8 cellular contexts compared by ENCODE assay signal in the genomic region with DNA sequence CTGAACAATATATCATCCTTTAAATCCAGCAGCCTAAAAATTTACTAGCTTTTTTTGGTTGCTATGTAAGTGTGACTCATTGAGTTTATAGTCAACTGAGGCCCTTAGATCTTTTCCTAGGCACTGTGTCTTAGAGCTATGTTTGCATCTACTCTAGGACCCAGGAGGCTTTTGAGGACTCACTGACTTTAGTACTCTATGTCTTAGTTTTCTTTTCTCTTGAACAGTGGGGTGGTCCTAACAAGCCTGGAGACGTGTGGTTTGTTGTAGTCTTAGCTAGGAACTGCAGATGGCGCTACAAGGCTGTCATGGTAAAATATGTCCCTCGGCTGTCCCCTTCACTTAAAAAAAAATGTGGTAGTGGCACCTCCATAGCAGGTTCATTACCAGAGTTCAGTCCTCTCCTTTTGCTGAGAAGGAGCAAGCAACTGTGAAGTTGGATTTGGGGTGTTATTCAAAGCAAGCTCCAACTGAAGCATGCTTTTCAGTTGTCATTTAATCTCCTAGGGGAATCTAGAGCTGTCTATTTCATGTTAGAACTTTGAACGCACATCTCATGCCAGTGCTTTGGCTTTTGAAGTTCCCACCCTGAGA. TPM values are rescaled to one million over a fixed set of nuclear protein-coding genes. Genes with fewer than 3 reads are reported as not detected.
A peak's percentile ranks its signal among the peaks of the same experiment; 100 is the strongest.
DNase-seq lines count a peak whose midpoint lies in the region; ATAC-seq, FAIRE-seq and TF ChIP-seq lines count a peak whose summit lies in the region.

No MANE protein-coding gene starts in this region.

- H3K4me3 ChIP-seq in BE2C (ENCODE audit: low read depth, low read length) (no peak overlapping the region), astrocyte of the spinal cord (ENCODE audit: low read depth, low read length) (no peak overlapping the region)

- no peaks in the 10 kb centered on the region for H3K4me1 ChIP-seq in BE2C

- DNase-seq in BE2C, result peak; percentile 66
- no peak for DNase-seq in GM19239 (ENCODE audit: insufficient read length, low spot score)
- peak; percentile 17 for DNase-seq in NCI-H1105 (lab: John Stamatoyannopoulos, UW)
- DNase-seq in SIG-M5 (lab: John Stamatoyannopoulos, UW), result peak; percentile 18
- peak; percentile 73 for DNase-seq in astrocyte of the spinal cord (ENCODE audit: low read depth, low spot score)
- DNase-seq in iPS-NIHi11 (ENCODE audit: low spot score), result peak; percentile 81
- DNase-seq in stimulated activated CD8-positive, alpha-beta memory T cell treated with anti-CD3 and anti-CD28 coated beads, Interleukin-15, amount 100 ng/mL, for 1 hour (ENCODE audit: low read depth), result peak; percentile 24

- ATAC-seq in HG02884 (IDR thresholded peaks at IDR 0.05; ENCODE audit: unreplicated experiment), result no peak

- no peaks in the 10 kb centered on the region for H3K36me3 ChIP-seq in BE2C

- TF ChIP-seq CTCF in BE2C (IDR thresholded peaks at IDR 0.05; ENCODE audit: low read depth, low read length), result peak; percentile 92
- peak; percentile 81 for TF ChIP-seq CTCF in astrocyte of the spinal cord (IDR thresholded peaks at IDR 0.05; ENCODE audit: low read depth, low read length)

- no peaks in the 10 kb centered on the region for H3K27me3 ChIP-seq in BE2C

- in situ Hi-C loops in astrocyte of the spinal cord (cut with HindIII; ENCODE audit: low sequenced_read_pairs), result loop anchor here (25.0 kb wide), 1 partner anchor 154 kb away; no protein-coding TSS in a partner anchor

- H3K9me3 ChIP-seq in BE2C, result no peaks in the 10 kb centered on the region

- FAIRE-seq in GM19239 (lab: Jason Lieb, UNC), result peak; percentile 84

RNA-seq across cellular contexts. Expression of a gene that starts 8.6 kb away (rescaled TPM):
- 33.0 TPM for polyA plus RNA-seq in BE2C (2012; ENCODE audit: insufficient read depth, insufficient read length, low read depth)

RNA-seq across cellular contexts. Expression of a gene that starts 12.0 kb away (rescaled TPM):
- polyA plus RNA-seq in BE2C (2012; ENCODE audit: insufficient read depth, insufficient read length, low read depth), result 1.3 TPM

RNA-seq across cellular contexts. Expression of a gene that starts 21.7 kb away (rescaled TPM):
- polyA plus RNA-seq in BE2C (2012; ENCODE audit: insufficient read depth, insufficient read length, low read depth), result 4.9 TPM

RNA-seq across cellular contexts. Expression of a gene that starts 35.6 kb away (rescaled TPM):
- 24.6 TPM for polyA plus RNA-seq in BE2C (2012; ENCODE audit: insufficient read depth, insufficient read length, low read depth)
